ENCODE assay signal across 19 cellular contexts in genomic region chr11:69215216-69215615, GRCh38. TPM values are rescaled to one million over a fixed set of nuclear protein-coding genes. Genes with fewer than 3 reads are reported as not detected.
DNase-seq lines count a peak whose midpoint lies in the region; ATAC-seq and TF ChIP-seq lines count a peak whose summit lies in the region.
"Had no signal": no experiment of that assay in that cellular context is flagged by ENCODE, and none has a peak within 500 bp of the region (broad histone marks: within the 10 kb centered on the region; RNA-seq: fewer than 3 reads in every experiment).

No MANE protein-coding gene starts in this region.

- 0 out of 2 replicates have a peak overlapping the region, but pooled peaks have one; percentile 17 for H3K14ac ChIP-seq in IMR-90 (replicated peaks; ENCODE audit: low read depth, low read length)

- H4K8ac ChIP-seq in IMR-90 (ENCODE audit: low read depth in 2 of 2, low read length in 2 of 2): no peak overlapping the region

- no peak for TF ChIP-seq EP300 in stomach (IDR thresholded peaks at IDR 0.05)

- POLR2A ChIA-PET in IMR-90 (lab: Charles Lee; ENCODE audit: unreplicated experiment): no interaction called here

- no peak overlapping the region for H2BK5ac ChIP-seq in IMR-90 (ENCODE audit: low read depth, low read length, poor library complexity, severe bottlenecking)

- H3K27me3 ChIP-seq in IMR-90 (ENCODE audit: control insufficient read depth, insufficient read depth, low read length): peaks cover 13% of the 10 kb centered on the region; the same call in 1 of the 2 replicates
- H3K27me3 ChIP-seq in stomach: peaks cover 0 to 21% (median 0%) of the 10 kb centered on the region in 3 donors
- H3K27me3 ChIP-seq: MG63 had no signal

- H4K91ac ChIP-seq in IMR-90 (ENCODE audit: insufficient read depth, low read depth, low read length): no peak overlapping the region

- in situ Hi-C loops in IMR-90 (cut with MboI; ENCODE audit: low sequenced_read_pairs): no loop called here

- ATAC-seq in IMR-90 (ENCODE audit: low read depth): no peak
- no peak for ATAC-seq in activated CD4-positive, CD25-positive, alpha-beta regulatory T cell treated with anti-CD3 and anti-CD28 coated beads, Interleukin-2, amount 50 U/mL, for 24 hours
- ATAC-seq: GM12878, Right ventricle myocardium inferior had no signal

- no peak for TF ChIP-seq POLR2A in IMR-90 (IDR thresholded peaks at IDR 0.05; ENCODE audit: low read depth, low read length)
- TF ChIP-seq POLR2A in stomach (IDR thresholded peaks at IDR 0.05): no peak

- no peak overlapping the region for H3K23ac ChIP-seq in IMR-90 (ENCODE audit: low read depth, low read length)

- H2BK20ac ChIP-seq in IMR-90 (ENCODE audit: low read depth, low read length): peak overlapping the region; percentile 81; the same call in 1 of the 2 replicates

- 100% methylated on average over 1 of the region's 1 CpG; no CpG with 5 or more reads in 1 of the 2 experiments for WGBS in IMR-90 (ENCODE audit: extremely low coverage in 2 of 2, insufficient read length in 1 of 2), 2 experiments
- WGBS in stomach, 5 donors: 75 to 94% (median 90%) methylated on average over 1 of the region's 1 CpG

- H3K4me1 ChIP-seq in IMR-90 (ENCODE audit: control insufficient read depth, insufficient read depth, low read length) (peaks cover 15% of the 10 kb centered on the region), stomach (peaks cover 0 to 10% (median 4%) of the 10 kb centered on the region in 4 donors)

- H3K27ac ChIP-seq in IMR-90 (ENCODE audit: insufficient read depth, low read length) (no peak overlapping the region), stomach (no peak overlapping the region)
- H3K27ac ChIP-seq: 22Rv1, GM23248 had no signal

- H2BK120ac ChIP-seq in IMR-90 (ENCODE audit: low read depth, low read length): no peak overlapping the region; the same call in 1 of the 2 replicates

- no peak overlapping the region; the same call in 1 of the 2 replicates for H3K4ac ChIP-seq in IMR-90 (ENCODE audit: low read depth, low read length)

- intact Hi-C loops in IMR-90 (cut with micrococcal nuclease) (no loop called here), stomach (cut with DNase I; ENCODE audit: low total_unique reads) (no loop called here)

- dilution Hi-C loops in IMR-90 (cut with HindIII; ENCODE audit: low sequenced_read_pairs, unreplicated experiment): no loop called here

- H3K9me3 ChIP-seq in IMR-90 (ENCODE audit: control insufficient read depth, insufficient read depth, low read length) (no peaks in the 10 kb centered on the region), stomach (no peaks in the 10 kb centered on the region)
- H3K9me3 ChIP-seq: MG63 had no signal

- CTCF ChIA-PET in IMR-90 (lab: Yijun Ruan, JAX): no interaction called here

- DNase-seq in DMS 273 (lab: John Stamatoyannopoulos, UW; ENCODE audit: unreplicated experiment) (peak; percentile 22), DMS 273 treated with DMSO at 0.1 percent for 48 hours (lab: John Stamatoyannopoulos, UW) (no peak), IMR-90 (no peak), islet precursor cell (peak; percentile 27), stomach (peak; percentile 9), T-helper 2 cell (no peak), DMS153 (lab: John Stamatoyannopoulos, UW) (no peak)
- DNase-seq: Karpas-422, NCI-H1092, NCI-H1436 treated with DMSO at 0.1 percent for 48 hours, NCI-H2029 treated with DMSO at 0.1 percent for 48 hours, NCI-H748 treated with DMSO at 0.1 percent for 48 hours had no signal

- no peak overlapping the region; the same call in 1 of the 2 replicates for H2AK5ac ChIP-seq in IMR-90 (ENCODE audit: low read depth, low read length)

- no peak for TF ChIP-seq CTCF in IMR-90 (conservative IDR thresholded peaks at IDR 0.05; ENCODE audit: low read depth, low read length)
- TF ChIP-seq CTCF in stomach (IDR thresholded peaks at IDR 0.05): no peak

- no peak overlapping the region for H2AFZ ChIP-seq in IMR-90 (replicated peaks; ENCODE audit: low read length, poor library complexity)
- H2AFZ ChIP-seq: GM23248 had no signal

- no peak overlapping the region for H2AK9ac ChIP-seq in IMR-90 (replicated peaks; ENCODE audit: low read depth, low read length, poor library complexity)

- H3K18ac ChIP-seq in IMR-90 (ENCODE audit: low read depth, low read length): no peak overlapping the region

- no peaks in the 10 kb centered on the region for H3K79me1 ChIP-seq in IMR-90 (ENCODE audit: low read depth in 1 of 2, low read length in 2 of 2)

- H3K36me3 ChIP-seq in IMR-90 (ENCODE audit: control insufficient read depth, insufficient read depth, low read length) (no peaks in the 10 kb centered on the region), stomach (no peaks in the 10 kb centered on the region)
- H3K36me3 ChIP-seq: MG63 had no signal

- H3K9me1 ChIP-seq in IMR-90 (ENCODE audit: insufficient read depth, low read length): peaks cover 10% of the 10 kb centered on the region; the same call in 1 of the 2 replicates

- H4K5ac ChIP-seq in IMR-90 (ENCODE audit: low read depth, low read length): no peak overlapping the region

- no peak for TF ChIP-seq RAD21 in IMR-90 (IDR thresholded peaks at IDR 0.05; ENCODE audit: low read length)

- H3K4me3 ChIP-seq in IMR-90 (ENCODE audit: insufficient read depth, low read depth, low read length) (no peak overlapping the region), stomach (no peak overlapping the region)
- H3K4me3 ChIP-seq: GM12878, GM23248, MG63 had no signal

- no peak overlapping the region for H2BK15ac ChIP-seq in IMR-90 (ENCODE audit: low read depth, low read length)

- no peak overlapping the region for H3K9ac ChIP-seq in IMR-90 (ENCODE audit: low read depth, low read length)
- H3K9ac ChIP-seq: GM23248 had no signal

- 0 out of 2 replicates have a peak, but pooled peaks cover 5% of the 10 kb centered on the region for H4K20me1 ChIP-seq in IMR-90 (ENCODE audit: insufficient read depth, low read length)

- H3K56ac ChIP-seq in IMR-90 (ENCODE audit: extremely low read depth, insufficient read depth, low read length): no peak overlapping the region

- no peak overlapping the region for H3K4me2 ChIP-seq in IMR-90 (ENCODE audit: low read depth, low read length)

- BruUV-seq in IMR-90 (replicated peaks; lab: Mats Ljungman, UMichigan): no TSS peak

TF ChIP-seq in IMR-90, 13 proteins besides CTCF, POLR2A, EP300 and RAD21:
- TF ChIP-seq CEBPB (IDR thresholded peaks at IDR 0.05; ENCODE audit: low read depth, low read length) (no peak), MXI1 (IDR thresholded peaks at IDR 0.05; ENCODE audit: borderline replicate concordance, low read depth, low read length) (no peak), USF2 (IDR thresholded peaks at IDR 0.05; ENCODE audit: low read depth, low read length) (no peak), NFE2L2 (IDR thresholded peaks at IDR 0.05; ENCODE audit: low read depth, low read length) (no peak), SMC3 (IDR thresholded peaks at IDR 0.05; ENCODE audit: low read depth, low read length) (no peak), MAZ (IDR thresholded peaks at IDR 0.05; ENCODE audit: borderline replicate concordance, low read depth, low read length) (no peak), ELK1 (IDR thresholded peaks at IDR 0.05; ENCODE audit: borderline replicate concordance, low read depth, low read length) (no peak), CHD1 (IDR thresholded peaks at IDR 0.05; ENCODE audit: low read depth, low read length) (no peak), RCOR1 (IDR thresholded peaks at IDR 0.05; ENCODE audit: insufficient replicate concordance, low read length) (no peak), FOS (IDR thresholded peaks at IDR 0.05; ENCODE audit: low read depth, low read length) (no peak), RFX5 (IDR thresholded peaks at IDR 0.05; ENCODE audit: low read depth, low read length) (no peak), MAFK (IDR thresholded peaks at IDR 0.05; ENCODE audit: low read depth, low read length) (no peak), BHLHE40 (IDR thresholded peaks at IDR 0.05; ENCODE audit: low read depth, low read length) (no peak)

RNA-seq across cellular contexts. Expression of gene SMIM38, which starts 59.5 kb away (rescaled TPM):
- total RNA-seq in IMR-90 (2012; rRNA removed): under 0.01 and 0.28 TPM in 2 replicates
- polyA plus RNA-seq in IMR-90 (2012; rRNA removed): 0.05 and 0.07 TPM in 2 replicates
- 0.02 and 0.03 TPM in 2 replicates for polyA plus RNA-seq in IMR-90 (2012; cell fraction: cytosol; rRNA removed)
- polyA plus RNA-seq in IMR-90 (2012; cell fraction: nucleus; rRNA removed; ENCODE audit: low replicate concordance): 0.56 and 0.64 TPM in 2 replicates
- 10 to 100 TPM in 2 of 5 donors, 1 to 10 TPM in 2, not detected in 1; 1.2 to 31.2 (median 14.7) TPM for total RNA-seq in stomach
- 10 to 100 TPM in 1 of 3 donors, 1 to 10 TPM in 2; 1.9 to 22.7 (median 8.1) TPM for polyA plus RNA-seq in stomach
- total RNA-seq: GM23248 had no signal
- polyA plus RNA-seq: GM23248, IgD-negative memory B cell had no signal

Comparison
In these comparisons a context has a peak if more than half of its experiments do, and no peak if none do; other contexts are left out.
1. DNase-seq: peak in DMS 273 (single experiment), islet precursor cell (single experiment) and stomach (single experiment); none in DMS 273 treated with DMSO at 0.1 percent for 48 hours (single experiment), IMR-90 (single experiment), T-helper 2 cell (0 of 5) and DMS153 (single experiment).